ENCODE assay signal across 8 cellular contexts in the genomic region with DNA sequence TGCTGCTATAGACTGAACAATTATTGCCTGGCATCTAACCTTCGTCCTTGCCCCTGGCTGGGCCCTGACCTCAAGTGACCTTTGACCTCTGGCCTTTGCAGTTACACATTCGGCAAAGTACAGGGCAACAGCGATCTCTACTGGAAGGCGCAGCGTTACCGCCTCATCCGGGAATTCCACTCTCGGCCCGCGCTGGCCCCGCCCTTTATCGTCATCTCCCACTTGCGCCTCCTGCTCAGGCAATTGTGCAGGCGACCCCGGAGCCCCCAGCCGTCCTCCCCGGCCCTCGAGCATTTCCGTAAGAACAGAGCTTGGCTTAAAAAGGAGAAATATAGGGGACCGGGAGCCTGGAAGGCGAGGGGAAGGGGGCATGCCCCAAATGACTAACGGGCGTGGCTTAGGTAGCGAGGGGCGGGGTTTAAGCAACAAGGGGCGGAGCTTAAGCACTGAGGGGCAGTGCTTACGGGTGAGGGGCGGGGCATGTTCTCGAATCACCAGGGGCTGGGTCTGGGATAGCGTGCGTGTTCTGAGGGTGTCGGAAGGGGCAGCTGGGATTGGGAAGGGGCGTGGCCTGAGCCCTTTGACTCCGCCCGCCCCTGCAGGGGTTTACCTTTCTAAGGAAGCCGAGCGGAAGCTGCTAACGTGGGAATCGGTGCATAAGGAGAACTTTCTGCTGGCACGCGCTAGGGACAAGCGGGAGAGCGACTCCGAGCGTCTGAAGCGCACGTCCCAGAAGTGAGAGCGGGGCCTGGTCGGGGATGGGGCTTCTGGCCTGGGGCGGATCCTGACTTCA. TPM values are rescaled to one million over a fixed set of nuclear protein-coding genes. Genes with fewer than 3 reads are reported as not detected.
A peak's percentile ranks its signal among the peaks of the same experiment; 100 is the strongest.
DNase-seq lines count a peak whose midpoint lies in the region; ATAC-seq and TF ChIP-seq lines count a peak whose summit lies in the region.

No MANE protein-coding gene starts in this region.

- H3K27me3 Mint-ChIP-seq in activated naive CD8-positive, alpha-beta T cell treated with anti-CD3 and anti-CD28 coated beads, Interleukin-2, amount 50 U/mL, for 24 hours = peaks cover 5% of the 10 kb centered on the region

- H3K4me1 ChIP-seq in left lung = peaks cover 0 to 5% of the 10 kb centered on the region in 2 donors
- H3K4me1 ChIP-seq in testis = peaks cover 4% of the 10 kb centered on the region
- H3K4me1 ChIP-seq in ascending aorta = peaks cover 0 to 3% of the 10 kb centered on the region in 2 donors

- H3K9me3 ChIP-seq in left lung (no peaks in the 10 kb centered on the region), testis (no peaks in the 10 kb centered on the region), ascending aorta (no peaks in the 10 kb centered on the region)

- H3K27me3 ChIP-seq in left lung (no peaks in the 10 kb centered on the region), testis (no peaks in the 10 kb centered on the region), ascending aorta (no peaks in the 10 kb centered on the region)

- H3K9me3 Mint-ChIP-seq in activated naive CD8-positive, alpha-beta T cell treated with anti-CD3 and anti-CD28 coated beads, Interleukin-2, amount 50 U/mL, for 24 hours = no peaks in the 10 kb centered on the region

- ATAC-seq in activated naive CD8-positive, alpha-beta T cell treated with anti-CD3 and anti-CD28 coated beads, Interleukin-2, amount 50 U/mL, for 24 hours = peak; percentile 28
- ATAC-seq in left lung (peak; percentile 56), HG02759 (IDR thresholded peaks at IDR 0.05; ENCODE audit: unreplicated experiment) (no peak)

- H3K4me3 Mint-ChIP-seq in activated naive CD8-positive, alpha-beta T cell treated with anti-CD3 and anti-CD28 coated beads, Interleukin-2, amount 50 U/mL, for 24 hours = no peak overlapping the region

- peaks cover 16% of the 10 kb centered on the region for H3K4me1 Mint-ChIP-seq in activated naive CD8-positive, alpha-beta T cell treated with anti-CD3 and anti-CD28 coated beads, Interleukin-2, amount 50 U/mL, for 24 hours

- 48 to 50% methylated on average over 50 of the region's 50 CpGs for WGBS in testis, 2 donors

- H3K27ac ChIP-seq in left lung (no peak overlapping the region), testis (no peak overlapping the region), ascending aorta (no peak overlapping the region)

- TF ChIP-seq POLR2A in testis (IDR thresholded peaks at IDR 0.05) = no peak

- no peak for TF ChIP-seq CTCF in left lung (IDR thresholded peaks at IDR 0.05)
- no peak for TF ChIP-seq CTCF in testis (IDR thresholded peaks at IDR 0.05)
- TF ChIP-seq CTCF in ascending aorta (IDR thresholded peaks at IDR 0.05) = no peak

- H3K36me3 ChIP-seq in left lung = peaks cover 0 to 15% of the 10 kb centered on the region in 2 donors
- no peaks in the 10 kb centered on the region for H3K36me3 ChIP-seq in testis (ENCODE audit: low read depth, missing control alignments)
- peaks cover 15 to 30% of the 10 kb centered on the region in 2 donors for H3K36me3 ChIP-seq in ascending aorta

- no peak overlapping the region for H3K27ac Mint-ChIP-seq in activated naive CD8-positive, alpha-beta T cell treated with anti-CD3 and anti-CD28 coated beads, Interleukin-2, amount 50 U/mL, for 24 hours

- no peak overlapping the region for H3K4me3 ChIP-seq in left lung
- peak overlapping the region; percentile 10 to 45 for H3K4me3 ChIP-seq in testis
- H3K4me3 ChIP-seq in ascending aorta = no peak overlapping the region

- no peaks in the 10 kb centered on the region for H3K36me3 Mint-ChIP-seq in activated naive CD8-positive, alpha-beta T cell treated with anti-CD3 and anti-CD28 coated beads, Interleukin-2, amount 50 U/mL, for 24 hours (ENCODE audit: low read depth)

- intact Hi-C loops in left lung (cut with DNase I) = no loop called here
- intact Hi-C loops in testis (cut with DNase I; ENCODE audit: low total_unique reads) = loop anchor here (10.0 kb wide), 1 partner anchor 116 kb away; no protein-coding TSS in a partner anchor
- intact Hi-C loops in ascending aorta (cut with DNase I) = no loop called here

- peak; percentile 15 for DNase-seq in DMS53 (lab: John Stamatoyannopoulos, UW)
- no peak for DNase-seq in DMS53 treated with DMSO at 0.1 percent for 48 hours (lab: John Stamatoyannopoulos, UW; ENCODE audit: unreplicated experiment)
- DNase-seq in activated naive CD8-positive, alpha-beta T cell treated with anti-CD3 and anti-CD28 coated beads, Interleukin-2, amount 50 U/mL, for 24 hours = peak; percentile 45
- DNase-seq in left lung = peak in 1 of 2 donors; percentile 80
- peak; percentile 85 for DNase-seq in testis
- no peak for DNase-seq in NCI-H1417 (lab: John Stamatoyannopoulos, UW)
- DNase-seq in ascending aorta (ENCODE audit: low spot score in 2 of 2) = no peak

RNA-seq across cellular contexts. Expression of a gene that starts 52.7 kb away (rescaled TPM):
- 10 to 100 TPM; 32.5 to 61.7 TPM for total RNA-seq in left lung
- 10 to 100 TPM; 30.5 to 45.7 TPM for total RNA-seq in testis
- polyA plus RNA-seq in testis (ENCODE audit: insufficient read depth, low read depth, low replicate concordance) = 16.0 TPM
- 63.4 TPM for total RNA-seq in ascending aorta

RNA-seq across cellular contexts. Expression of a gene that starts 55.1 kb away (rescaled TPM):
- total RNA-seq in left lung (1 to 10 TPM in 1 of 2 donors, under 1 TPM in 1; 0.26 to 1.5 TPM), testis (1 to 10 TPM; 1.8 to 5.4 TPM), ascending aorta (not detected)
- polyA plus RNA-seq in testis (ENCODE audit: insufficient read depth, low read depth, low replicate concordance) = 4.1 TPM

Comparison
In these comparisons a context has a peak if more than half of its experiments do, and no peak if none do; other contexts are left out.
1. DNase-seq: peak in DMS53 (single experiment), activated naive CD8-positive, alpha-beta T cell treated with anti-CD3 and anti-CD28 coated beads, Interleukin-2, amount 50 U/mL, for 24 hours (single experiment) and testis (single experiment); none in DMS53 treated with DMSO at 0.1 percent for 48 hours (single experiment), NCI-H1417 (0 of 3) and ascending aorta (0 of 2).
2. H3K4me3 ChIP-seq: peak in testis (2 of 2); none in left lung (0 of 2) and ascending aorta (0 of 2).